1 cellular context compared by ENCODE assay signal in genomic region chr9:131707050-131707449, GRCh38.
TF ChIP-seq lines count a peak whose summit lies in the region.

No MANE protein-coding gene starts in this region.

TF ChIP-seq in liver, 16 proteins besides CTCF, POLR2A, EP300 and RAD21 (continued from another document):
- no peak for TF ChIP-seq ZBTB33 (IDR thresholded peaks at IDR 0.05)
